In genomic region chr9:80650964-80651555, GRCh38 we compare ENCODE assay signal across 12 cellular contexts.
DNase-seq lines count a peak whose midpoint lies in the region; ATAC-seq, FAIRE-seq and TF ChIP-seq lines count a peak whose summit lies in the region.
"Had no signal": no experiment of that assay in that cellular context is flagged by ENCODE, and none has a peak within 500 bp of the region (broad histone marks: within the 10 kb centered on the region; RNA-seq: fewer than 3 reads in every experiment).

No MANE protein-coding gene starts in this region.

- ATAC-seq in pancreas, result peak in 3 of 4 donors; percentile 24 to 51 (median 43)
- no peak for ATAC-seq in GM21381 (IDR thresholded peaks at IDR 0.05; ENCODE audit: unreplicated experiment)
- ATAC-seq in GM18907 (IDR thresholded peaks at IDR 0.05; ENCODE audit: unreplicated experiment), result no peak
- ATAC-seq in GM18870 (IDR thresholded peaks at IDR 0.05; ENCODE audit: unreplicated experiment), result no peak
- ATAC-seq: activated T-helper 17 cell treated with anti-CD3 and anti-CD28 coated beads, Interleukin-2, amount 50 U/mL, for 72 hours; K562; stimulated activated memory B cell treated with anti-CD40 and anti-IgM and Interleukin-4, amounts not matched to agents 10 μg/mL and 1 μg/mL and 100 μg/mL, for 72 hours had no signal

- no peaks in the 10 kb centered on the region for H3K9me3 ChIP-seq in pancreas

- intact Hi-C loops in pancreas (cut with DNase I), result no loop called here

- no peaks in the 10 kb centered on the region for H3K36me3 ChIP-seq in pancreas

- DNase-seq in DMS 273 (lab: John Stamatoyannopoulos, UW; ENCODE audit: unreplicated experiment), result peak; percentile 62
- peak; percentile 90 for DNase-seq in amniotic epithelial cell (ENCODE audit: low read depth)
- DNase-seq in fibroblast of the aortic adventitia (ENCODE audit: low read depth), result peak; percentile 89
- DNase-seq in pancreas, result no peak
- no peak for DNase-seq in NCI-H146 treated with DMSO at 0.1 percent for 48 hours (lab: John Stamatoyannopoulos, UW; ENCODE audit: unreplicated experiment)

- no peak for FAIRE-seq in pancreas (lab: Jason Lieb, UNC)
- FAIRE-seq: colon, K562 had no signal

- peak overlapping the region in 1 of 4 donors; percentile 3 for H3K27ac ChIP-seq in pancreas

- 44 to 57% methylated on average over 5 of the region's 5 CpGs for WGBS in pancreas, 2 donors

- TF ChIP-seq CTCF in fibroblast of the aortic adventitia (IDR thresholded peaks at IDR 0.05; ENCODE audit: insufficient read depth, low read length) (no peak), pancreas (IDR thresholded peaks at IDR 0.05) (no peak)

- no peaks in the 10 kb centered on the region for H3K4me1 ChIP-seq in pancreas

- H3K4me3 ChIP-seq in fibroblast of the aortic adventitia (ENCODE audit: low read depth, low read length) (no peak overlapping the region), pancreas (no peak overlapping the region)
- H3K4me3 ChIP-seq: K562 had no signal

- no peaks in the 10 kb centered on the region for H3K27me3 ChIP-seq in pancreas

Comparison
In these comparisons a context has a peak if more than half of its experiments do, and no peak if none do; other contexts are left out.
1. DNase-seq: peak in DMS 273 (single experiment), amniotic epithelial cell (single experiment) and fibroblast of the aortic adventitia (single experiment); none in pancreas (0 of 6) and NCI-H146 treated with DMSO at 0.1 percent for 48 hours (single experiment).
2. ATAC-seq: peak in pancreas (3 of 4); none in GM21381 (single experiment), GM18907 (single experiment) and GM18870 (single experiment).